In the genomic region with DNA sequence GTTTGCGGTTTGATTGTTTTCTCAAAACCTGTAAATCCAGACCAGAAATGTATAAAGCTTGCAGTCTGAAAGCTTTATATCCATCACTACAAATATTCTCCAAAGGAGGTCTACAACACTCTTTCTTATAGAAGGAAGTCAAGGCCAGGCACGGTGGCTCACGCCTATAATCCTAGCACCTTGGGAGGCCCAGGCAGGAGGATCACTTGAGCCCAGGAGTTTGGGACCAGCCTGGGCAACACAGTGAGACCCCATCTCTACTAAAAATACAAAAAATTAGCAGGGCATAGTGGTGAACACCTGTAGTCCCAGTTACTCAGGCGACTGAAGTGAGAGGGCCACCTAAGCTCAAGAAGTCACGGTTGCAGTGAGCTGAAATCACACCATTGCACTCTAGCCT, we compare ENCODE assay signal across 4 cellular contexts. TPM values are rescaled to one million over a fixed set of nuclear protein-coding genes. Genes with fewer than 3 reads are reported as not detected.
"Had no signal": no experiment of that assay in that cellular context is flagged by ENCODE, and none has a peak within 500 bp of the region (broad histone marks: within the 10 kb centered on the region; RNA-seq: fewer than 3 reads in every experiment).

No MANE protein-coding gene starts in this region.

RNA-seq across cellular contexts. Expression of a gene that starts 8.9 kb away (rescaled TPM):
- total RNA-seq: lung microvascular endothelial cell; mononuclear cell; naive thymus-derived CD4-positive, alpha-beta T cell had no signal
- polyA plus RNA-seq: immature natural killer cell; naive thymus-derived CD4-positive, alpha-beta T cell had no signal
